ENCODE assay signal across 24 cellular contexts in the genomic region with DNA sequence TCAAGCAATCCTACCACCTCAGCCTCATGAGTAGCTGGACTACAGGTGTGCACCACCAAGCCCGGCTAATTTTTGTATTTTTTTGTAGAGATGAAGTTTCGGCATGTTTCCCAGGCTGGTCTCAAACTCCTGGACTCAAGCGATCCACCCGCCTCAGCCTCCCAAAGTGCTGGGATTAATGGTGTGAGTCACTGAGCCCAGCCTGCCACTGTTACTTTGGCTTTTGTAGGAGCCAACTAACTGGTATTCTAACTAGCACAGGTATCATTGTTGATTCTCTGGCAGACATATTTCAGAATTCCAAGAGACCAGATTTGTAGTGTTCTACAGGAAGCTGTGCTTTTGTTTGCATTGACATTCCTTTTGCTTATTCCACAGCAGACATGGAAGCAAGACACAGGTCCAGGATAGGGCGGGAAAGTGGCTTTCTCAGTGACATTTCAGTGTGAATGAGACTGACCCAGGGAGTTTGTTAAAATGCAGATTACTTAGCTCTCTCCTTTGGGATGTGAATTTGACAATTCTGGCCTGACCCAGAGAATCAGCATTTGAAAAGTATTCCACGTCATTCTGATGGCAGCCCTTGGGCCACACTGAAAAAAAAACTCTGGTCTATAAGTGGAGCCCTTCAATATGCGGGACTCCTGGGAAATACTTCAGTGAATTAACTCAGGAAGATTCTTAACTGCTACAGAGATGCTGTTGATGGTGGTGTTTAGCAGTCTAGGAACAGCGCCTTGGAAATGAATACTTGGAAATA. TPM values are rescaled to one million over a fixed set of nuclear protein-coding genes. Genes with fewer than 3 reads are reported as not detected.
A peak's percentile ranks its signal among the peaks of the same experiment; 100 is the strongest.
DNase-seq lines count a peak whose midpoint lies in the region; ATAC-seq and TF ChIP-seq lines count a peak whose summit lies in the region.
"Had no signal": no experiment of that assay in that cellular context is flagged by ENCODE, and none has a peak within 500 bp of the region (broad histone marks: within the 10 kb centered on the region; RNA-seq: fewer than 3 reads in every experiment).

No MANE protein-coding gene starts in this region.

- no peak overlapping the region for H3K4me3 ChIP-seq in HUES6 (ENCODE audit: low read depth, low read length)
- no peak overlapping the region for H3K4me3 ChIP-seq in endodermal cell (ENCODE audit: low read length)
- no peak overlapping the region for H3K4me3 ChIP-seq in suprapubic skin
- H3K4me3 ChIP-seq: A549; BLaER1 treated with 17β-estradiol and CSF1 and Interleukin-3, amounts not matched to agents 10 nM and 100 nM; GM12878; HAP-1 had no signal

- no peak for TF ChIP-seq EP300 in suprapubic skin (IDR thresholded peaks at IDR 0.05)

- TF ChIP-seq CTCF in endodermal cell (conservative IDR thresholded peaks at IDR 0.05) (no peak), suprapubic skin (IDR thresholded peaks at IDR 0.05) (no peak)

- H3K27ac Mint-ChIP-seq in endodermal cell, result no peak overlapping the region
- no peak overlapping the region for H3K27ac Mint-ChIP-seq in activated naive CD4-positive, alpha-beta T cell treated with anti-CD3 and anti-CD28 coated beads for 36 hours
- H3K27ac Mint-ChIP-seq: CD4-positive, alpha-beta memory T cell; HFFc6 had no signal

- H3K27ac ChIP-seq in HUES6 (ENCODE audit: low read depth, low read length) (peak overlapping the region; percentile 36; the same call in 1 of the 2 replicates), endodermal cell (ENCODE audit: low read depth, low read length) (no peak overlapping the region), suprapubic skin (no peak overlapping the region)
- H3K27ac ChIP-seq: A549; BLaER1 treated with 17β-estradiol and CSF1 and Interleukin-3, amounts not matched to agents 10 nM and 100 nM had no signal

- H3K9ac ChIP-seq in HUES6 (ENCODE audit: low read length) (no peak overlapping the region), endodermal cell (ENCODE audit: extremely low read depth, low read length, poor library complexity, severe bottlenecking) (no peak overlapping the region)
- H3K9ac ChIP-seq: BLaER1 treated with 17β-estradiol and CSF1 and Interleukin-3, amounts not matched to agents 10 nM and 100 nM; SK-N-SH had no signal

- peaks cover 20% of the 10 kb centered on the region for H3K4me1 ChIP-seq in HUES6 (ENCODE audit: control insufficient read depth, insufficient read depth, low read length)
- H3K4me1 ChIP-seq in endodermal cell (ENCODE audit: control insufficient read depth, insufficient read depth, low read length), result no peaks in the 10 kb centered on the region
- H3K4me1 ChIP-seq in suprapubic skin, result no peaks in the 10 kb centered on the region
- H3K4me1 ChIP-seq: A549; BLaER1 treated with 17β-estradiol and CSF1 and Interleukin-3, amounts not matched to agents 10 nM and 100 nM; HAP-1 had no signal

- DNase-seq in endodermal cell (peak; percentile 53), iPS-NIHi11 (ENCODE audit: low spot score) (peak; percentile 44), EL (no peak), suprapubic skin (ENCODE audit: low spot score in 2 of 2) (no peak)
- DNase-seq in activated naive CD4-positive, alpha-beta T cell treated with anti-CD3 and anti-CD28 coated beads for 36 hours, result no peak
- DNase-seq: AML-193; CD4-positive, alpha-beta memory T cell; DMS53; GDM1; HFFc6; NCI-H1092 treated with DMSO at 0.1 percent for 48 hours; NCI-H1436; NCI-H187; NCI-H2081 treated with DMSO at 0.1 percent for 48 hours; NCI-H524; PC-3; SK-N-SH; SW 1271 had no signal

- H3K27me3 Mint-ChIP-seq in endodermal cell (ENCODE audit: insufficient read depth), result peaks cover 35% of the 10 kb centered on the region
- H3K27me3 Mint-ChIP-seq in activated naive CD4-positive, alpha-beta T cell treated with anti-CD3 and anti-CD28 coated beads for 36 hours (ENCODE audit: low read depth), result peaks cover 59% of the 10 kb centered on the region

- CTCF ChIA-PET in activated naive CD4-positive, alpha-beta T cell treated with anti-CD3 and anti-CD28 coated beads for 36 hours (lab: Charles Lee), result no interaction called here

- H3K4me3 Mint-ChIP-seq in endodermal cell, result no peak overlapping the region
- H3K4me3 Mint-ChIP-seq in activated naive CD4-positive, alpha-beta T cell treated with anti-CD3 and anti-CD28 coated beads for 36 hours, result no peak overlapping the region
- H3K4me3 Mint-ChIP-seq: CD4-positive, alpha-beta memory T cell; HFFc6 had no signal

- no peak for TF ChIP-seq POLR2A in suprapubic skin (IDR thresholded peaks at IDR 0.05)

- no peaks in the 10 kb centered on the region for H3K27me3 ChIP-seq in HUES6 (ENCODE audit: control insufficient read depth, insufficient read depth, low read length)
- H3K27me3 ChIP-seq in endodermal cell (ENCODE audit: control insufficient read depth, insufficient read depth, low read length, poor library complexity, severe bottlenecking), result no peaks in the 10 kb centered on the region
- peaks cover 20% of the 10 kb centered on the region for H3K27me3 ChIP-seq in suprapubic skin
- H3K27me3 ChIP-seq: BLaER1 treated with 17β-estradiol and CSF1 and Interleukin-3, amounts not matched to agents 10 nM and 100 nM had no signal

- H3K4me1 Mint-ChIP-seq in endodermal cell, result no peaks in the 10 kb centered on the region
- no peaks in the 10 kb centered on the region for H3K4me1 Mint-ChIP-seq in activated naive CD4-positive, alpha-beta T cell treated with anti-CD3 and anti-CD28 coated beads for 36 hours (ENCODE audit: low read depth)
- H3K4me1 Mint-ChIP-seq: CD4-positive, alpha-beta memory T cell had no signal

- no peak for ATAC-seq in GM21390 (IDR thresholded peaks at IDR 0.05; ENCODE audit: unreplicated experiment)
- ATAC-seq: A549, GM12878, PC-3 had no signal

- peaks cover 6% of the 10 kb centered on the region for H3K9me3 Mint-ChIP-seq in endodermal cell
- H3K9me3 Mint-ChIP-seq in activated naive CD4-positive, alpha-beta T cell treated with anti-CD3 and anti-CD28 coated beads for 36 hours, result peaks cover 2% of the 10 kb centered on the region
- H3K9me3 Mint-ChIP-seq: HFFc6 had no signal

- H3K9me3 ChIP-seq in HUES6 (ENCODE audit: control insufficient read depth, insufficient read depth, low read depth, low read length), result peaks cover 6% of the 10 kb centered on the region; the same call in 1 of the 2 replicates
- H3K9me3 ChIP-seq in endodermal cell (ENCODE audit: control insufficient read depth, low read length), result no peaks in the 10 kb centered on the region
- no peaks in the 10 kb centered on the region for H3K9me3 ChIP-seq in suprapubic skin
- H3K9me3 ChIP-seq: A549, HAP-1, SK-N-SH had no signal

- 78 to 80% methylated on average over 5 to 8 of the region's 8 CpGs for WGBS in endodermal cell (ENCODE audit: insufficient coverage in 1 of 2, insufficient read length in 1 of 2), 2 experiments
- 81% methylated on average over 8 of the region's 8 CpGs for WGBS in suprapubic skin

- no peaks in the 10 kb centered on the region for H3K36me3 Mint-ChIP-seq in endodermal cell (ENCODE audit: low read depth)
- no peaks in the 10 kb centered on the region for H3K36me3 Mint-ChIP-seq in activated naive CD4-positive, alpha-beta T cell treated with anti-CD3 and anti-CD28 coated beads for 36 hours (ENCODE audit: low read depth)
- H3K36me3 Mint-ChIP-seq: CD4-positive, alpha-beta memory T cell had no signal

- intact Hi-C loops in activated naive CD4-positive, alpha-beta T cell treated with anti-CD3 and anti-CD28 coated beads for 36 hours (cut with micrococcal nuclease), result no loop called here

- H3K36me3 ChIP-seq in HUES6 (ENCODE audit: control insufficient read depth, insufficient read depth, low read length), result no peaks in the 10 kb centered on the region
- H3K36me3 ChIP-seq in endodermal cell (ENCODE audit: control insufficient read depth, insufficient read depth, low read length), result no peaks in the 10 kb centered on the region
- H3K36me3 ChIP-seq in suprapubic skin, result no peaks in the 10 kb centered on the region
- H3K36me3 ChIP-seq: BLaER1 treated with 17β-estradiol and CSF1 and Interleukin-3, amounts not matched to agents 10 nM and 100 nM; HAP-1 had no signal

RNA-seq across cellular contexts. Expression of a gene that starts 52.2 kb away (rescaled TPM):
- total RNA-seq in endodermal cell (1 to 10 TPM; 5.4 to 6.8 TPM), suprapubic skin (1 to 10 TPM in 1 of 4 donors, under 1 TPM in 2, not detected in 1; 0.25 to 1.1 (median 0.29) TPM)
- 37.3 TPM for polyA plus RNA-seq in endodermal cell (2013, experiment 1 of 2)
- polyA plus RNA-seq in endodermal cell (2013, experiment 2 of 2), result 27.0 TPM
- 1 to 10 TPM; 1.5 TPM for total RNA-seq in activated naive CD4-positive, alpha-beta T cell treated with anti-CD3 and anti-CD28 coated beads for 36 hours
- total RNA-seq: CD4-positive, alpha-beta memory T cell had no signal
- polyA plus RNA-seq: SK-N-SH had no signal

Comparison
In these comparisons a context has a peak if more than half of its experiments do, and no peak if none do; other contexts are left out.
1. DNase-seq: peak in endodermal cell (single experiment) and iPS-NIHi11 (single experiment); none in EL (single experiment), suprapubic skin (0 of 2) and activated naive CD4-positive, alpha-beta T cell treated with anti-CD3 and anti-CD28 coated beads for 36 hours (single experiment).